1 cellular context compared by ENCODE assay signal in genomic region chr4:119104644-119105273, GRCh38.
TF ChIP-seq lines count a peak whose summit lies in the region.

No MANE protein-coding gene starts in this region.

TF ChIP-seq in IMR-90, 13 proteins besides CTCF, POLR2A, EP300 and RAD21:
- no peak for TF ChIP-seq RCOR1 (IDR thresholded peaks at IDR 0.05; ENCODE audit: insufficient replicate concordance, low read length)
- TF ChIP-seq FOS (IDR thresholded peaks at IDR 0.05; ENCODE audit: low read depth, low read length) = no peak
- TF ChIP-seq SMC3 (IDR thresholded peaks at IDR 0.05; ENCODE audit: low read depth, low read length) = no peak
- TF ChIP-seq, protein P1, sequence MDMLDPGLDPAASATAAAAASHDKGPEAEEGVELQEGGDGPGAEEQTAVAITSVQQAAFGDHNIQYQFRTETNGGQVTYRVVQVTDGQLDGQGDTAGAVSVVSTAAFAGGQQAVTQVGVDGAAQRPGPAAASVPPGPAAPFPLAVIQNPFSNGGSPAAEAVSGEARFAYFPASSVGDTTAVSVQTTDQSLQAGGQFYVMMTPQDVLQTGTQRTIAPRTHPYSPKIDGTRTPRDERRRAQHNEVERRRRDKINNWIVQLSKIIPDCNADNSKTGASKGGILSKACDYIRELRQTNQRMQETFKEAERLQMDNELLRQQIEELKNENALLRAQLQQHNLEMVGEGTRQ (IDR thresholded peaks at IDR 0.05; ENCODE audit: low read depth, low read length) = no peak
- TF ChIP-seq NFE2L2 (IDR thresholded peaks at IDR 0.05; ENCODE audit: low read depth, low read length) = no peak
- TF ChIP-seq, protein P2, sequence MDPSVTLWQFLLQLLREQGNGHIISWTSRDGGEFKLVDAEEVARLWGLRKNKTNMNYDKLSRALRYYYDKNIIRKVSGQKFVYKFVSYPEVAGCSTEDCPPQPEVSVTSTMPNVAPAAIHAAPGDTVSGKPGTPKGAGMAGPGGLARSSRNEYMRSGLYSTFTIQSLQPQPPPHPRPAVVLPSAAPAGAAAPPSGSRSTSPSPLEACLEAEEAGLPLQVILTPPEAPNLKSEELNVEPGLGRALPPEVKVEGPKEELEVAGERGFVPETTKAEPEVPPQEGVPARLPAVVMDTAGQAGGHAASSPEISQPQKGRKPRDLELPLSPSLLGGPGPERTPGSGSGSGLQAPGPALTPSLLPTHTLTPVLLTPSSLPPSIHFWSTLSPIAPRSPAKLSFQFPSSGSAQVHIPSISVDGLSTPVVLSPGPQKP (IDR thresholded peaks at IDR 0.05; ENCODE audit: borderline replicate concordance, low read depth, low read length) = no peak
- TF ChIP-seq MXI1 (IDR thresholded peaks at IDR 0.05; ENCODE audit: borderline replicate concordance, low read depth, low read length) = no peak
- no peak for TF ChIP-seq CHD1 (IDR thresholded peaks at IDR 0.05; ENCODE audit: low read depth, low read length)
- no peak for TF ChIP-seq BHLHE40 (IDR thresholded peaks at IDR 0.05; ENCODE audit: low read depth, low read length)
- TF ChIP-seq RFX5 (IDR thresholded peaks at IDR 0.05; ENCODE audit: low read depth, low read length) = no peak
- no peak for TF ChIP-seq CEBPB (IDR thresholded peaks at IDR 0.05; ENCODE audit: low read depth, low read length)
- TF ChIP-seq MAFK (IDR thresholded peaks at IDR 0.05; ENCODE audit: low read depth, low read length) = no peak
- no peak for TF ChIP-seq MAZ (IDR thresholded peaks at IDR 0.05; ENCODE audit: borderline replicate concordance, low read depth, low read length)
TF ChIP-seq in IMR-90: peak in this region for 0.
